In genomic region chr13:113317031-113317430, GRCh38 we compare ENCODE assay signal across 28 cellular contexts. TPM values are rescaled to one million over a fixed set of nuclear protein-coding genes. Genes with fewer than 3 reads are reported as not detected.
"Had no signal": no experiment of that assay in that cellular context is flagged by ENCODE, and none has a peak within 500 bp of the region (broad histone marks: within the 10 kb centered on the region; RNA-seq: fewer than 3 reads in every experiment).

No MANE protein-coding gene starts in this region.

- H3K9me3 Mint-ChIP-seq: memory B cell; naive thymus-derived CD4-positive, alpha-beta T cell; natural killer cell treated with Interleukin-12 subunit alpha and Interleukin-12 subunit beta and Interleukin-15 and Interleukin-18, amount 100 ng/mL, for 72 hours; neural progenitor cell; stimulated activated effector memory CD8-positive, alpha-beta T cell treated with anti-CD3 and anti-CD28 coated beads, Interleukin-12 subunit alpha, Interleukin-12 subunit beta, amount 100 ng/mL, for 72 hours; stimulated activated naive CD8-positive, alpha-beta T cell treated with anti-CD3 and anti-CD28 coated beads, Interleukin-15, Interleukin-2, amounts not matched to agents 100 ng/mL and 50 ng/mL, for 24 hours had no signal

- H3K4me3 ChIP-seq: heart right ventricle, hepatocyte, left ventricle myocardium inferior, mucosa of descending colon, neural progenitor cell, ovary, right atrium auricular region, sigmoid colon, spleen, suprapubic skin, thoracic aorta, tibial nerve, upper lobe of left lung, vagina had no signal

- H3K36me3 ChIP-seq: neural progenitor cell, ovary had no signal

- H3K4me1 Mint-ChIP-seq: neural progenitor cell had no signal

- H3K9ac ChIP-seq: neural progenitor cell had no signal

- H3K4me2 ChIP-seq: hepatocyte, neural progenitor cell had no signal

- ATAC-seq: heart right ventricle; mucosa of descending colon; naive thymus-derived CD4-positive, alpha-beta T cell; natural killer cell treated with Interleukin-12 subunit alpha and Interleukin-12 subunit beta and Interleukin-15 and Interleukin-18, amount 100 ng/mL, for 72 hours; stimulated activated effector memory CD8-positive, alpha-beta T cell treated with anti-CD3 and anti-CD28 coated beads, Interleukin-12 subunit alpha, Interleukin-12 subunit beta, amount 100 ng/mL, for 72 hours had no signal

- H3K9me3 ChIP-seq: heart right ventricle, left ventricle myocardium inferior, mucosa of descending colon, neutrophil, ovary, right atrium auricular region, sigmoid colon, spleen, suprapubic skin, thoracic aorta, tibial nerve, upper lobe of left lung, vagina had no signal

- H3K27me3 ChIP-seq: heart right ventricle, hepatocyte, neural progenitor cell, neutrophil, ovary, right atrium auricular region, sigmoid colon, spleen, suprapubic skin, tibial nerve, upper lobe of left lung, vagina had no signal

- H3K4me3 Mint-ChIP-seq: memory B cell; naive thymus-derived CD4-positive, alpha-beta T cell; natural killer cell treated with Interleukin-12 subunit alpha and Interleukin-12 subunit beta and Interleukin-15 and Interleukin-18, amount 100 ng/mL, for 72 hours; neural progenitor cell; stimulated activated effector memory CD8-positive, alpha-beta T cell treated with anti-CD3 and anti-CD28 coated beads, Interleukin-12 subunit alpha, Interleukin-12 subunit beta, amount 100 ng/mL, for 72 hours; stimulated activated naive CD8-positive, alpha-beta T cell treated with anti-CD3 and anti-CD28 coated beads, Interleukin-15, Interleukin-2, amounts not matched to agents 100 ng/mL and 50 ng/mL, for 24 hours had no signal

- H3K27ac Mint-ChIP-seq: memory B cell; naive thymus-derived CD4-positive, alpha-beta T cell; natural killer cell treated with Interleukin-12 subunit alpha and Interleukin-12 subunit beta and Interleukin-15 and Interleukin-18, amount 100 ng/mL, for 72 hours; neural progenitor cell; progenitor cell of endocrine pancreas; stimulated activated effector memory CD8-positive, alpha-beta T cell treated with anti-CD3 and anti-CD28 coated beads, Interleukin-12 subunit alpha, Interleukin-12 subunit beta, amount 100 ng/mL, for 72 hours; stimulated activated naive CD8-positive, alpha-beta T cell treated with anti-CD3 and anti-CD28 coated beads, Interleukin-15, Interleukin-2, amounts not matched to agents 100 ng/mL and 50 ng/mL, for 24 hours had no signal

- H2AFZ ChIP-seq: hepatocyte, neural progenitor cell had no signal

- H3K27ac ChIP-seq: heart right ventricle, hepatocyte, left ventricle myocardium inferior, neural progenitor cell, neutrophil, ovary, right atrium auricular region, sigmoid colon, spleen, suprapubic skin, thoracic aorta, tibial nerve, upper lobe of left lung, vagina had no signal

- H3K27me3 Mint-ChIP-seq: memory B cell; naive thymus-derived CD4-positive, alpha-beta T cell; natural killer cell treated with Interleukin-12 subunit alpha and Interleukin-12 subunit beta and Interleukin-15 and Interleukin-18, amount 100 ng/mL, for 72 hours; progenitor cell of endocrine pancreas; stimulated activated naive CD8-positive, alpha-beta T cell treated with anti-CD3 and anti-CD28 coated beads, Interleukin-15, Interleukin-2, amounts not matched to agents 100 ng/mL and 50 ng/mL, for 24 hours had no signal

- DNase-seq: heart right ventricle; islet precursor cell; left ventricle myocardium inferior; midbrain; mucosa of descending colon; naive thymus-derived CD4-positive, alpha-beta T cell; occipital lobe; ovary; sigmoid colon; small intestine; spleen; stimulated activated CD4-positive, alpha-beta T cell treated with anti-CD3 and anti-CD28 coated beads, Interleukin-4, amount 100 ng/mL, for 24 hours; stimulated activated naive CD4-positive, alpha-beta T cell; upper lobe of left lung had no signal

- H3K4me1 ChIP-seq: heart right ventricle, left ventricle myocardium inferior, neural progenitor cell, right atrium auricular region, sigmoid colon, spleen, suprapubic skin, tibial nerve, upper lobe of left lung, vagina had no signal

RNA-seq across cellular contexts. Expression of gene GRTP1, which starts 46.9 kb away (rescaled TPM):
- total RNA-seq: myocyte; natural killer cell treated with Interleukin-12 subunit alpha and Interleukin-12 subunit beta and Interleukin-15 and Interleukin-18, amount 100 ng/mL, for 72 hours had no signal
